In genomic region chr12:57128519-57129247, GRCh38 we compare ENCODE assay signal across 8 cellular contexts. TPM values are rescaled to one million over a fixed set of nuclear protein-coding genes. Genes with fewer than 3 reads are reported as not detected.
DNase-seq lines count a peak whose midpoint lies in the region; ATAC-seq and TF ChIP-seq lines count a peak whose summit lies in the region.

No MANE protein-coding gene starts in this region.

- intact Hi-C loops in IMR-90 (cut with micrococcal nuclease) = loop anchor here (2.0 kb wide), 1 partner anchor 20 kb away; no protein-coding TSS in a partner anchor

- peak overlapping the region; percentile 88 for H4K91ac ChIP-seq in IMR-90 (ENCODE audit: insufficient read depth, low read depth, low read length)

- H3K9ac ChIP-seq in IMR-90 (ENCODE audit: low read depth, low read length) (peak overlapping the region; percentile 99), muscle layer of colon (ENCODE audit: low read length) (no peak overlapping the region)

- H3K23ac ChIP-seq in IMR-90 (ENCODE audit: low read depth, low read length) = peak overlapping the region; percentile 98

- no TSS peak for BruUV-seq in IMR-90 (replicated peaks; lab: Mats Ljungman, UMichigan)

- dilution Hi-C loops in IMR-90 (cut with HindIII; ENCODE audit: low sequenced_read_pairs, unreplicated experiment) = no loop called here

- ATAC-seq in IMR-90 (ENCODE audit: low read depth) = 0 out of 2 replicates have a peak, but pooled peaks have one; percentile 0
- no peak for ATAC-seq in GM21619 (IDR thresholded peaks at IDR 0.05; ENCODE audit: unreplicated experiment)

- no peaks in the 10 kb centered on the region for H3K27me3 ChIP-seq in ACC112 (ENCODE audit: insufficient read depth, low read length)
- H3K27me3 ChIP-seq in IMR-90 (ENCODE audit: control insufficient read depth, insufficient read depth, low read length) = no peaks in the 10 kb centered on the region
- no peaks in the 10 kb centered on the region for H3K27me3 ChIP-seq in muscle layer of colon (ENCODE audit: control insufficient read depth in 1 of 2, insufficient read depth in 2 of 2, low read length in 2 of 2)

- TF ChIP-seq CTCF in IMR-90 (conservative IDR thresholded peaks at IDR 0.05; ENCODE audit: low read depth, low read length) = no peak
- TF ChIP-seq CTCF in coronary artery (IDR thresholded peaks at IDR 0.05) = no peak
- no peak for TF ChIP-seq CTCF in GM13977 (IDR thresholded peaks at IDR 0.05; ENCODE audit: extremely low read depth, insufficient read depth, missing control alignments)

- TF ChIP-seq RAD21 in IMR-90 (IDR thresholded peaks at IDR 0.05; ENCODE audit: low read length) = no peak

- H2AFZ ChIP-seq in ACC112 (ENCODE audit: low read length, unreplicated experiment) = no peak overlapping the region
- H2AFZ ChIP-seq in IMR-90 (replicated peaks; ENCODE audit: low read length, poor library complexity) = peak overlapping the region; percentile 80

- no peaks in the 10 kb centered on the region for H3K36me3 ChIP-seq in ACC112 (ENCODE audit: insufficient read depth, low read length)
- H3K36me3 ChIP-seq in IMR-90 (ENCODE audit: control insufficient read depth, insufficient read depth, low read length) = peaks cover 15% of the 10 kb centered on the region; the same call in 1 of the 2 replicates
- H3K36me3 ChIP-seq in muscle layer of colon (ENCODE audit: insufficient read depth, low read length) = peaks cover 6% of the 10 kb centered on the region

- H3K4me3 ChIP-seq in ACC112 (ENCODE audit: low read depth, low read length) (peak overlapping the region; percentile 97), IMR-90 (ENCODE audit: insufficient read depth, low read depth, low read length) (peak overlapping the region; percentile 90), coronary artery (peak overlapping the region; percentile 81), muscle layer of colon (ENCODE audit: low read depth in 1 of 2, low read length in 2 of 2) (peak overlapping the region; percentile 69 to 76)

- peak overlapping the region; percentile 90 to 92; a peak in 3 of 4 replicates for H4K8ac ChIP-seq in IMR-90 (ENCODE audit: low read depth in 2 of 2, low read length in 2 of 2)

- DNase-seq in IMR-90 = no peak
- DNase-seq in coronary artery (ENCODE audit: low spot score) = no peak
- no peak for DNase-seq in GM13977 (ENCODE audit: low spot score)
- DNase-seq in NCI-H226 = no peak
- no peak for DNase-seq in activated CD4-positive, alpha-beta T cell treated with anti-CD3 and anti-CD28 coated beads, Interleukin-2, amount 50 U/mL, for 48 hours

- TF ChIP-seq POLR2A in IMR-90 (IDR thresholded peaks at IDR 0.05; ENCODE audit: low read depth, low read length) = no peak

- H3K79me1 ChIP-seq in IMR-90 (ENCODE audit: low read depth in 1 of 2, low read length in 2 of 2) = peaks cover 15 to 43% of the 10 kb centered on the region in 2 experiments; a peak in 3 of 4 replicates

- H3K27ac ChIP-seq in ACC112 (ENCODE audit: low read depth, low read length) = peak overlapping the region; percentile 94; the same call in 1 of the 2 replicates
- peak overlapping the region; percentile 100 for H3K27ac ChIP-seq in IMR-90 (ENCODE audit: insufficient read depth, low read length)
- H3K27ac ChIP-seq in coronary artery = peak overlapping the region; percentile 90 to 99
- H3K27ac ChIP-seq in muscle layer of colon (ENCODE audit: low read depth, low read length) = peak overlapping the region; percentile 98

- peak overlapping the region; percentile 98 for H2AK9ac ChIP-seq in IMR-90 (replicated peaks; ENCODE audit: low read depth, low read length, poor library complexity)

- POLR2A ChIA-PET in IMR-90 (lab: Charles Lee; ENCODE audit: unreplicated experiment) = interaction anchor here (0.5 to 2.1 kb wide), 4 partner anchors 17 to 56 kb away, joined by 3 to 12 read pairs (median 4); partner anchors contain the start of gene STAT6

- H3K9me1 ChIP-seq in IMR-90 (ENCODE audit: insufficient read depth, low read length) = peaks cover 14% of the 10 kb centered on the region

- H3K9me3 ChIP-seq in IMR-90 (ENCODE audit: control insufficient read depth, insufficient read depth, low read length) (no peaks in the 10 kb centered on the region; the same call in 1 of the 2 replicates), muscle layer of colon (ENCODE audit: low read length) (no peaks in the 10 kb centered on the region)

- peak overlapping the region; percentile 97 for H2BK5ac ChIP-seq in IMR-90 (ENCODE audit: low read depth, low read length, poor library complexity, severe bottlenecking)

- H3K79me2 ChIP-seq in ACC112 (ENCODE audit: control insufficient read depth, insufficient read depth, low read length, unreplicated experiment) = peaks cover 51% of the 10 kb centered on the region

- H2BK15ac ChIP-seq in IMR-90 (ENCODE audit: low read depth, low read length) = peak overlapping the region; percentile 18; the same call in 1 of the 3 replicates

- H3K14ac ChIP-seq in IMR-90 (replicated peaks; ENCODE audit: low read depth, low read length) = peak overlapping the region; percentile 98

- peak overlapping the region; percentile 98 for H2AK5ac ChIP-seq in IMR-90 (ENCODE audit: low read depth, low read length)

- H4K20me1 ChIP-seq in IMR-90 (ENCODE audit: insufficient read depth, low read length) = peaks cover 42% of the 10 kb centered on the region

- peak overlapping the region; percentile 97 for H3K4ac ChIP-seq in IMR-90 (ENCODE audit: low read depth, low read length)

- in situ Hi-C loops in IMR-90 (cut with MboI; ENCODE audit: low sequenced_read_pairs) = no loop called here
- in situ Hi-C loops in GM13977 (cut with MboI; ENCODE audit: low pct_unique_long_range_greater_than_20kb, low sequenced_read_pairs, unreplicated experiment) = no loop called here

- H4K5ac ChIP-seq in IMR-90 (ENCODE audit: low read depth, low read length) = peak overlapping the region; percentile 68

- H2BK20ac ChIP-seq in IMR-90 (ENCODE audit: low read depth, low read length) = 0 out of 2 replicates have a peak overlapping the region, but pooled peaks have one; percentile 10

- H3K4me2 ChIP-seq in IMR-90 (ENCODE audit: low read depth, low read length) = peak overlapping the region; percentile 47

- H3K56ac ChIP-seq in IMR-90 (ENCODE audit: extremely low read depth, insufficient read depth, low read length) = peak overlapping the region; percentile 85

- WGBS in IMR-90 (ENCODE audit: extremely low coverage in 2 of 2, insufficient read length in 1 of 2), 2 experiments = no CpG with 5 or more reads among the region's 35 CpGs

- H3K18ac ChIP-seq in IMR-90 (ENCODE audit: low read depth, low read length) = peak overlapping the region; percentile 93

- H3K4me1 ChIP-seq in ACC112 (ENCODE audit: control insufficient read depth, insufficient read depth, low read length, unreplicated experiment) = peaks cover 40% of the 10 kb centered on the region
- H3K4me1 ChIP-seq in IMR-90 (ENCODE audit: control insufficient read depth, insufficient read depth, low read length) = peaks cover 23% of the 10 kb centered on the region
- H3K4me1 ChIP-seq in muscle layer of colon (ENCODE audit: insufficient read depth, low read length) = peaks cover 48% of the 10 kb centered on the region

- H2BK120ac ChIP-seq in IMR-90 (ENCODE audit: low read depth, low read length) = peak overlapping the region; percentile 63; the same call in 1 of the 2 replicates

- CTCF ChIA-PET in IMR-90 (lab: Yijun Ruan, JAX) = interaction anchor here (1.2 to 1.7 kb wide), 3 partner anchors 16 to 46 kb away, joined by 3 to 7 read pairs (median 4); no protein-coding TSS in a partner anchor

TF ChIP-seq in IMR-90, 13 proteins besides CTCF, POLR2A, EP300 and RAD21:
- TF ChIP-seq MXI1 (IDR thresholded peaks at IDR 0.05; ENCODE audit: borderline replicate concordance, low read depth, low read length) (0 out of 2 replicates have a peak, but pooled peaks have one; percentile 7), MAZ (IDR thresholded peaks at IDR 0.05; ENCODE audit: borderline replicate concordance, low read depth, low read length) (0 out of 2 replicates have a peak, but pooled peaks have one; percentile 6), CEBPB (IDR thresholded peaks at IDR 0.05; ENCODE audit: low read depth, low read length) (no peak)

RNA-seq across cellular contexts. Expression of gene LRP1, which starts 0.4 kb away (rescaled TPM):
- 73.1 and 75.5 TPM in 2 replicates for total RNA-seq in IMR-90 (2012; rRNA removed)
- 142 and 155 TPM in 2 replicates for polyA plus RNA-seq in IMR-90 (2012; rRNA removed)
- polyA plus RNA-seq in IMR-90 (2012; cell fraction: cytosol; rRNA removed) = 119 and 250 TPM in 2 replicates
- polyA plus RNA-seq in IMR-90 (2012; cell fraction: nucleus; rRNA removed; ENCODE audit: low replicate concordance) = 252 and 565 TPM in 2 replicates

RNA-seq across cellular contexts. Expression of gene STAT6, which starts 17.5 kb away (rescaled TPM):
- total RNA-seq in IMR-90 (2012; rRNA removed) = 38.9 and 43.4 TPM in 2 replicates
- polyA plus RNA-seq in IMR-90 (2012; rRNA removed) = 88.8 and 96.9 TPM in 2 replicates
- polyA plus RNA-seq in IMR-90 (2012; cell fraction: cytosol; rRNA removed) = 44.8 and 69.4 TPM in 2 replicates
- 334 and 370 TPM in 2 replicates for polyA plus RNA-seq in IMR-90 (2012; cell fraction: nucleus; rRNA removed; ENCODE audit: low replicate concordance)

RNA-seq across cellular contexts. Expression of gene LRP1-AS, which starts 18.7 kb away (rescaled TPM):
- total RNA-seq in IMR-90 (2012; rRNA removed) = not detected in 2 replicates
- not detected in 2 replicates for polyA plus RNA-seq in IMR-90 (2012; rRNA removed)
- polyA plus RNA-seq in IMR-90 (2012; cell fraction: cytosol; rRNA removed) = not detected in 2 replicates
- not detected in 2 replicates for polyA plus RNA-seq in IMR-90 (2012; cell fraction: nucleus; rRNA removed; ENCODE audit: low replicate concordance)

RNA-seq across cellular contexts. Expression of gene NAB2, which starts 39.8 kb away (rescaled TPM):
- total RNA-seq in IMR-90 (2012; rRNA removed) = 68.3 and 68.8 TPM in 2 replicates
- polyA plus RNA-seq in IMR-90 (2012; rRNA removed) = 65.1 and 65.2 TPM in 2 replicates
- polyA plus RNA-seq in IMR-90 (2012; cell fraction: cytosol; rRNA removed) = 52.2 and 62.3 TPM in 2 replicates
- 73.8 and 87.3 TPM in 2 replicates for polyA plus RNA-seq in IMR-90 (2012; cell fraction: nucleus; rRNA removed; ENCODE audit: low replicate concordance)

RNA-seq across cellular contexts. Expression of gene NEMP1, which starts 50.1 kb away (rescaled TPM):
- 10.9 and 14.7 TPM in 2 replicates for total RNA-seq in IMR-90 (2012; rRNA removed)
- 7.2 and 8.9 TPM in 2 replicates for polyA plus RNA-seq in IMR-90 (2012; rRNA removed)
- 1.2 and 2.3 TPM in 2 replicates for polyA plus RNA-seq in IMR-90 (2012; cell fraction: cytosol; rRNA removed)
- polyA plus RNA-seq in IMR-90 (2012; cell fraction: nucleus; rRNA removed; ENCODE audit: low replicate concordance) = 3.6 and 28.5 TPM in 2 replicates
